8 cellular contexts compared by ENCODE assay signal in the genomic region with DNA sequence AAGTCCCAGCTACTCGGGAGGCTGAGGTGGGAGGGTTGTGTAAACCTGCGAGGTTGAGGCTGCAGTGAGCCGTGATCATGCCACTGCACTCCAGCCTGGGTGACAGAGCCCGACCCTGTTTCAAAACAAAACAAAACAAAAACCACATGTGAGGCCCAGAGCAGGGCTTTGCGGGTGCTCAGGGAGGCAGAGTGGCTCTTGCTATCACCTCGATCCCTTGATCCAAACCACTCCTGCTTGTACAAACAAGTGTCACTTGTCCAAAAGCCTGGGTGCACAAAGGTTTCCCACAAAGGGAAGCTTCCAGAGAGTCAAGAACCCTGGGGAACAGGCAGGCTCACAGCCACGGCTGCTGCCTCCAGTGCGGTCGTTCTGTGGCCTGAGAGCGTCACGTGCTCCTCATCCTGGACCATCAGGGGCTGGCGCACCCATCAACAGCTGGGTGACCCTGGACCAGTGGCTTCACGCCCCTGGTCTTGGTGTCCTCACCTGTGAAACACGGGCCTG.
DNase-seq lines count a peak whose midpoint lies in the region; ATAC-seq and TF ChIP-seq lines count a peak whose summit lies in the region.

No MANE protein-coding gene starts in this region.

- no peak overlapping the region for H3K9ac ChIP-seq in Karpas-422 (ENCODE audit: low read length)

- no peaks in the 10 kb centered on the region for H3K9me2 ChIP-seq in Karpas-422 (replicated peaks; ENCODE audit: insufficient read depth, low read length)

- H3K4me3 Mint-ChIP-seq in activated naive CD8-positive, alpha-beta T cell treated with anti-CD3 and anti-CD28 coated beads, Interleukin-2, amount 50 U/mL, for 24 hours = no peak overlapping the region
- H3K4me3 Mint-ChIP-seq in mesothelial cell of epicardium = no peak overlapping the region

- H3K27me3 Mint-ChIP-seq in activated naive CD8-positive, alpha-beta T cell treated with anti-CD3 and anti-CD28 coated beads, Interleukin-2, amount 50 U/mL, for 24 hours = no peaks in the 10 kb centered on the region
- no peaks in the 10 kb centered on the region for H3K27me3 Mint-ChIP-seq in mesothelial cell of epicardium (ENCODE audit: low read depth)

- 13% methylated on average over 14 of the region's 14 CpGs for WGBS in thymus

- H3K27ac ChIP-seq in thymus (ENCODE audit: low read depth) (peak overlapping the region; percentile 86), Karpas-422 (ENCODE audit: low read length) (no peak overlapping the region)

- no peaks in the 10 kb centered on the region for H3K27me3 ChIP-seq in thymus (ENCODE audit: control insufficient read depth, insufficient read depth)
- H3K27me3 ChIP-seq in Karpas-422 (ENCODE audit: low read length) = no peaks in the 10 kb centered on the region

- peak; percentile 26 for ATAC-seq in activated naive CD8-positive, alpha-beta T cell treated with anti-CD3 and anti-CD28 coated beads, Interleukin-2, amount 50 U/mL, for 24 hours
- ATAC-seq in GM21528 (IDR thresholded peaks at IDR 0.05; ENCODE audit: low FRiP score, unreplicated experiment) = no peak

- H3K27ac Mint-ChIP-seq in activated naive CD8-positive, alpha-beta T cell treated with anti-CD3 and anti-CD28 coated beads, Interleukin-2, amount 50 U/mL, for 24 hours = peak overlapping the region; percentile 54
- peak overlapping the region; percentile 77 for H3K27ac Mint-ChIP-seq in mesothelial cell of epicardium

- H4K20me1 ChIP-seq in Karpas-422 (ENCODE audit: insufficient read depth, low read depth, low read length) = no peaks in the 10 kb centered on the region

- no peak overlapping the region for H3K4me3 ChIP-seq in thymus (ENCODE audit: low read length)
- H3K4me3 ChIP-seq in Karpas-422 (ENCODE audit: low read length) = no peak overlapping the region

- H2AFZ ChIP-seq in Karpas-422 (ENCODE audit: low read length) = no peak overlapping the region

- H3K79me2 ChIP-seq in Karpas-422 (ENCODE audit: low read length) = no peaks in the 10 kb centered on the region

- H3K9me3 Mint-ChIP-seq in activated naive CD8-positive, alpha-beta T cell treated with anti-CD3 and anti-CD28 coated beads, Interleukin-2, amount 50 U/mL, for 24 hours = no peaks in the 10 kb centered on the region
- H3K9me3 Mint-ChIP-seq in mesothelial cell of epicardium = no peaks in the 10 kb centered on the region

- no peaks in the 10 kb centered on the region for H3K36me3 Mint-ChIP-seq in activated naive CD8-positive, alpha-beta T cell treated with anti-CD3 and anti-CD28 coated beads, Interleukin-2, amount 50 U/mL, for 24 hours (ENCODE audit: low read depth)
- no peaks in the 10 kb centered on the region for H3K36me3 Mint-ChIP-seq in mesothelial cell of epicardium

- DNase-seq in activated gamma-delta T cell treated with Interleukin-2 at 50 U/mL for 16 hours (peak; percentile 68), activated gamma-delta T cell (lab: John Stamatoyannopoulos, UW) (no peak), OCI-M1 (lab: John Stamatoyannopoulos, UW) (peak; percentile 51), mesothelial cell of epicardium (ENCODE audit: low spot score in 2 of 2, unreplicated experiment in 2 of 2) (no peak), Karpas-422 (no peak)
- DNase-seq in activated naive CD8-positive, alpha-beta T cell treated with anti-CD3 and anti-CD28 coated beads, Interleukin-2, amount 50 U/mL, for 24 hours = peak; percentile 42

- H3K4me1 ChIP-seq in thymus (ENCODE audit: control insufficient read depth, insufficient read depth, low read length) = peaks cover 42% of the 10 kb centered on the region
- H3K4me1 ChIP-seq in Karpas-422 (ENCODE audit: low read length) = no peaks in the 10 kb centered on the region

- peaks cover 51% of the 10 kb centered on the region for H3K4me1 Mint-ChIP-seq in activated naive CD8-positive, alpha-beta T cell treated with anti-CD3 and anti-CD28 coated beads, Interleukin-2, amount 50 U/mL, for 24 hours
- H3K4me1 Mint-ChIP-seq in mesothelial cell of epicardium = peaks cover 52% of the 10 kb centered on the region

- H3K9me3 ChIP-seq in thymus (ENCODE audit: control insufficient read depth) (no peaks in the 10 kb centered on the region), Karpas-422 (ENCODE audit: low read length) (no peaks in the 10 kb centered on the region)

- H3K36me3 ChIP-seq in thymus (ENCODE audit: control insufficient read depth, insufficient read depth) = no peaks in the 10 kb centered on the region
- H3K36me3 ChIP-seq in Karpas-422 (ENCODE audit: insufficient read depth, low read length) = no peaks in the 10 kb centered on the region

- no peak overlapping the region for H3K4me2 ChIP-seq in Karpas-422 (ENCODE audit: low read depth, low read length, poor library complexity, severe bottlenecking)

- no peak for TF ChIP-seq CTCF in mesothelial cell of epicardium (IDR thresholded peaks at IDR 0.05; ENCODE audit: unreplicated experiment)

Comparison
In these comparisons a context has a peak if more than half of its experiments do, and no peak if none do; other contexts are left out.
1. DNase-seq: peak in activated gamma-delta T cell treated with Interleukin-2 at 50 U/mL for 16 hours (single experiment), OCI-M1 (single experiment) and activated naive CD8-positive, alpha-beta T cell treated with anti-CD3 and anti-CD28 coated beads, Interleukin-2, amount 50 U/mL, for 24 hours (single experiment); none in activated gamma-delta T cell (single experiment), mesothelial cell of epicardium (0 of 2) and Karpas-422 (single experiment).